ENCODE assay signal across 1 cellular context in the genomic region with DNA sequence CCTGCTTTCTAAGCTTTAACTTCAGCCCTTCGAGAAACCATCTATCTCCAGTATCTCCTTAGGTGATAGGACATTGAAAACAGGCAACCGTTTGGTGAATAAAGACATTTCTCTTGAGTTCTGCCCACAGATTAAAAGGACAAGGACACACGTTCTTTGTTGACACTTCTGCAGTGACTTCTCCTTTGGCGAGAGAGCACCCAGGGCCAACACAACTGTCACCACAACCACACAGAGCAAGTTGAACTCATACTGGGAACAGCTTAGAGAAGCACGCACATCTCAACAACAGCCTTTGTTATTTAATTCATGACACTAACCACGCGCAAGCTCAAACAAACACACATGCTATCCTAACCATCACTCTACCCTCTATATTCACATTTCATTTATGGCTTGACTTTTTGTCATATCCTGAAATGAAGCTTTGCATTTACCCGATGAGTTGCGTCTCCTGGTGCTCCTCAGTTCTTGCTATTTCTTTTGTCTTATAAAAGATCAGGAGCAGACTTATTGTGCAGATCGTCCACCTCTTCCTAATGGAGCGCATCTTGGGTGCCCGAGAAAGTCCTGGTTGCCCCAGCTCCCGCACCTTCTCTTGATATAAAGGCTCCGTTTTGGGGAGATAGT.
TF ChIP-seq lines count a peak whose summit lies in the region.

No MANE protein-coding gene starts in this region.

TF ChIP-seq in H1, 55 proteins besides CTCF, POLR2A, EP300 and RAD21:
- peak; percentile 47 for TF ChIP-seq NANOG (IDR thresholded peaks at IDR 0.05; ENCODE audit: insufficient read depth, low read depth, low read length, poor library complexity, severe bottlenecking)
- TF ChIP-seq SIRT6 (IDR thresholded peaks at IDR 0.05; ENCODE audit: low read length): no peak
- TF ChIP-seq CTBP2 (IDR thresholded peaks at IDR 0.05; ENCODE audit: borderline replicate concordance, insufficient read depth, insufficient read length, low read length): no peak
- TF ChIP-seq KDM4A (IDR thresholded peaks at IDR 0.05; ENCODE audit: low read depth, low read length, severe bottlenecking): no peak
- peak in 1 of 2 experiments; percentile 38; a peak in 1 of 4 replicates for TF ChIP-seq HDAC2 (IDR thresholded peaks at IDR 0.05; ENCODE audit: borderline replicate concordance in 1 of 2, low read depth in 2 of 2, low read length in 2 of 2)
- TF ChIP-seq SIN3A (conservative IDR thresholded peaks at IDR 0.05 in 1 of 2, IDR thresholded peaks at IDR 0.05 in 1 of 2; ENCODE audit: low read depth in 1 of 2, low read length in 2 of 2): no peak
- TF ChIP-seq SP2 (IDR thresholded peaks at IDR 0.05; ENCODE audit: low read length): no peak
- TF ChIP-seq, protein P1, sequence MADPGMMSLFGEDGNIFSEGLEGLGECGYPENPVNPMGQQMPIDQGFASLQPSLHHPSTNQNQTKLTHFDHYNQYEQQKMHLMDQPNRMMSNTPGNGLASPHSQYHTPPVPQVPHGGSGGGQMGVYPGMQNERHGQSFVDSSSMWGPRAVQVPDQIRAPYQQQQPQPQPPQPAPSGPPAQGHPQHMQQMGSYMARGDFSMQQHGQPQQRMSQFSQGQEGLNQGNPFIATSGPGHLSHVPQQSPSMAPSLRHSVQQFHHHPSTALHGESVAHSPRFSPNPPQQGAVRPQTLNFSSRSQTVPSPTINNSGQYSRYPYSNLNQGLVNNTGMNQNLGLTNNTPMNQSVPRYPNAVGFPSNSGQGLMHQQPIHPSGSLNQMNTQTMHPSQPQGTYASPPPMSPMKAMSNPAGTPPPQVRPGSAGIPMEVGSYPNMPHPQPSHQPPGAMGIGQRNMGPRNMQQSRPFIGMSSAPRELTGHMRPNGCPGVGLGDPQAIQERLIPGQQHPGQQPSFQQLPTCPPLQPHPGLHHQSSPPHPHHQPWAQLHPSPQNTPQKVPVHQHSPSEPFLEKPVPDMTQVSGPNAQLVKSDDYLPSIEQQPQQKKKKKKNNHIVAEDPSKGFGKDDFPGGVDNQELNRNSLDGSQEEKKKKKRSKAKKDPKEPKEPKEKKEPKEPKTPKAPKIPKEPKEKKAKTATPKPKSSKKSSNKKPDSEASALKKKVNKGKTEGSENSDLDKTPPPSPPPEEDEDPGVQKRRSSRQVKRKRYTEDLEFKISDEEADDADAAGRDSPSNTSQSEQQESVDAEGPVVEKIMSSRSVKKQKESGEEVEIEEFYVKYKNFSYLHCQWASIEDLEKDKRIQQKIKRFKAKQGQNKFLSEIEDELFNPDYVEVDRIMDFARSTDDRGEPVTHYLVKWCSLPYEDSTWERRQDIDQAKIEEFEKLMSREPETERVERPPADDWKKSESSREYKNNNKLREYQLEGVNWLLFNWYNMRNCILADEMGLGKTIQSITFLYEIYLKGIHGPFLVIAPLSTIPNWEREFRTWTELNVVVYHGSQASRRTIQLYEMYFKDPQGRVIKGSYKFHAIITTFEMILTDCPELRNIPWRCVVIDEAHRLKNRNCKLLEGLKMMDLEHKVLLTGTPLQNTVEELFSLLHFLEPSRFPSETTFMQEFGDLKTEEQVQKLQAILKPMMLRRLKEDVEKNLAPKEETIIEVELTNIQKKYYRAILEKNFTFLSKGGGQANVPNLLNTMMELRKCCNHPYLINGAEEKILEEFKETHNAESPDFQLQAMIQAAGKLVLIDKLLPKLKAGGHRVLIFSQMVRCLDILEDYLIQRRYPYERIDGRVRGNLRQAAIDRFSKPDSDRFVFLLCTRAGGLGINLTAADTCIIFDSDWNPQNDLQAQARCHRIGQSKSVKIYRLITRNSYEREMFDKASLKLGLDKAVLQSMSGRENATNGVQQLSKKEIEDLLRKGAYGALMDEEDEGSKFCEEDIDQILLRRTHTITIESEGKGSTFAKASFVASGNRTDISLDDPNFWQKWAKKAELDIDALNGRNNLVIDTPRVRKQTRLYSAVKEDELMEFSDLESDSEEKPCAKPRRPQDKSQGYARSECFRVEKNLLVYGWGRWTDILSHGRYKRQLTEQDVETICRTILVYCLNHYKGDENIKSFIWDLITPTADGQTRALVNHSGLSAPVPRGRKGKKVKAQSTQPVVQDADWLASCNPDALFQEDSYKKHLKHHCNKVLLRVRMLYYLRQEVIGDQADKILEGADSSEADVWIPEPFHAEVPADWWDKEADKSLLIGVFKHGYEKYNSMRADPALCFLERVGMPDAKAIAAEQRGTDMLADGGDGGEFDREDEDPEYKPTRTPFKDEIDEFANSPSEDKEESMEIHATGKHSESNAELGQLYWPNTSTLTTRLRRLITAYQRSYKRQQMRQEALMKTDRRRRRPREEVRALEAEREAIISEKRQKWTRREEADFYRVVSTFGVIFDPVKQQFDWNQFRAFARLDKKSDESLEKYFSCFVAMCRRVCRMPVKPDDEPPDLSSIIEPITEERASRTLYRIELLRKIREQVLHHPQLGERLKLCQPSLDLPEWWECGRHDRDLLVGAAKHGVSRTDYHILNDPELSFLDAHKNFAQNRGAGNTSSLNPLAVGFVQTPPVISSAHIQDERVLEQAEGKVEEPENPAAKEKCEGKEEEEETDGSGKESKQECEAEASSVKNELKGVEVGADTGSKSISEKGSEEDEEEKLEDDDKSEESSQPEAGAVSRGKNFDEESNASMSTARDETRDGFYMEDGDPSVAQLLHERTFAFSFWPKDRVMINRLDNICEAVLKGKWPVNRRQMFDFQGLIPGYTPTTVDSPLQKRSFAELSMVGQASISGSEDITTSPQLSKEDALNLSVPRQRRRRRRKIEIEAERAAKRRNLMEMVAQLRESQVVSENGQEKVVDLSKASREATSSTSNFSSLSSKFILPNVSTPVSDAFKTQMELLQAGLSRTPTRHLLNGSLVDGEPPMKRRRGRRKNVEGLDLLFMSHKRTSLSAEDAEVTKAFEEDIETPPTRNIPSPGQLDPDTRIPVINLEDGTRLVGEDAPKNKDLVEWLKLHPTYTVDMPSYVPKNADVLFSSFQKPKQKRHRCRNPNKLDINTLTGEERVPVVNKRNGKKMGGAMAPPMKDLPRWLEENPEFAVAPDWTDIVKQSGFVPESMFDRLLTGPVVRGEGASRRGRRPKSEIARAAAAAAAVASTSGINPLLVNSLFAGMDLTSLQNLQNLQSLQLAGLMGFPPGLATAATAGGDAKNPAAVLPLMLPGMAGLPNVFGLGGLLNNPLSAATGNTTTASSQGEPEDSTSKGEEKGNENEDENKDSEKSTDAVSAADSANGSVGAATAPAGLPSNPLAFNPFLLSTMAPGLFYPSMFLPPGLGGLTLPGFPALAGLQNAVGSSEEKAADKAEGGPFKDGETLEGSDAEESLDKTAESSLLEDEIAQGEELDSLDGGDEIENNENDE (IDR thresholded peaks at IDR 0.05; ENCODE audit: insufficient replicate concordance, low read length): no peak
- no peak for TF ChIP-seq SP1 (IDR thresholded peaks at IDR 0.05; ENCODE audit: low read depth, low read length)
- no peak for TF ChIP-seq BRCA1 (IDR thresholded peaks at IDR 0.05; ENCODE audit: low read depth, low read length)
- 0 out of 2 replicates have a peak, but pooled peaks have one; percentile 29 for TF ChIP-seq TCF12 (IDR thresholded peaks at IDR 0.05; ENCODE audit: low read depth, low read length)
- TF ChIP-seq, protein P2, sequence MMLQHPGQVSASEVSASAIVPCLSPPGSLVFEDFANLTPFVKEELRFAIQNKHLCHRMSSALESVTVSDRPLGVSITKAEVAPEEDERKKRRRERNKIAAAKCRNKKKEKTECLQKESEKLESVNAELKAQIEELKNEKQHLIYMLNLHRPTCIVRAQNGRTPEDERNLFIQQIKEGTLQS (IDR thresholded peaks at IDR 0.05; ENCODE audit: insufficient read depth, low read depth, low read length): no peak
- peak; percentile 71 for TF ChIP-seq POLR2AphosphoS5 (IDR thresholded peaks at IDR 0.05; ENCODE audit: low read depth, low read length)
- TF ChIP-seq SRF (IDR thresholded peaks at IDR 0.05; ENCODE audit: low read depth, low read length): no peak
- no peak for TF ChIP-seq ASH2L (IDR thresholded peaks at IDR 0.05; ENCODE audit: low read length)
- TF ChIP-seq, protein P3, sequence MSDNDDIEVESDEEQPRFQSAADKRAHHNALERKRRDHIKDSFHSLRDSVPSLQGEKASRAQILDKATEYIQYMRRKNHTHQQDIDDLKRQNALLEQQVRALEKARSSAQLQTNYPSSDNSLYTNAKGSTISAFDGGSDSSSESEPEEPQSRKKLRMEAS (IDR thresholded peaks at IDR 0.05): peak; percentile 45; the same call in 1 of the 2 replicates
- peak; percentile 55 for TF ChIP-seq RNF2 (IDR thresholded peaks at IDR 0.05; ENCODE audit: borderline replicate concordance, low read depth, low read length, missing control alignments, poor library complexity, severe bottlenecking)
- TF ChIP-seq RFX5 (IDR thresholded peaks at IDR 0.05; ENCODE audit: borderline replicate concordance, low read depth, low read length): no peak
- TF ChIP-seq CHD2 (IDR thresholded peaks at IDR 0.05; ENCODE audit: low read length): no peak
- TF ChIP-seq, protein P4, sequence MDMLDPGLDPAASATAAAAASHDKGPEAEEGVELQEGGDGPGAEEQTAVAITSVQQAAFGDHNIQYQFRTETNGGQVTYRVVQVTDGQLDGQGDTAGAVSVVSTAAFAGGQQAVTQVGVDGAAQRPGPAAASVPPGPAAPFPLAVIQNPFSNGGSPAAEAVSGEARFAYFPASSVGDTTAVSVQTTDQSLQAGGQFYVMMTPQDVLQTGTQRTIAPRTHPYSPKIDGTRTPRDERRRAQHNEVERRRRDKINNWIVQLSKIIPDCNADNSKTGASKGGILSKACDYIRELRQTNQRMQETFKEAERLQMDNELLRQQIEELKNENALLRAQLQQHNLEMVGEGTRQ (IDR thresholded peaks at IDR 0.05; ENCODE audit: low read length): no peak
